Comparison of ENCODE assay signal across 25 cellular contexts in genomic region chr7:132200141-132200540, GRCh38.
"Had no signal": no experiment of that assay in that cellular context is flagged by ENCODE, and none has a peak within 500 bp of the region (broad histone marks: within the 10 kb centered on the region; RNA-seq: fewer than 3 reads in every experiment).

No MANE protein-coding gene starts in this region.

- H3K27ac Mint-ChIP-seq: immature natural killer cell; nephron; stimulated activated memory B cell treated with anti-CD40 and anti-IgM and Interleukin-4, amounts not matched to agents 10 μg/mL and 1 μg/mL and 100 μg/mL, for 72 hours had no signal

- H3K36me3 ChIP-seq: gastrocnemius medialis, left lung, pancreas, tibial nerve, upper lobe of right lung, vagina had no signal

- H3K36me3 Mint-ChIP-seq: naive B cell; stimulated activated memory B cell treated with anti-CD40 and anti-IgM and Interleukin-4, amounts not matched to agents 10 μg/mL and 1 μg/mL and 100 μg/mL, for 72 hours had no signal

- H3K27me3 ChIP-seq: esophagus muscularis mucosa, gastrocnemius medialis, left lung, pancreas, spleen, testis, tibial nerve, upper lobe of right lung, vagina had no signal

- H3K4me1 ChIP-seq: esophagus muscularis mucosa, gastrocnemius medialis, left lung, pancreas, psoas muscle, spleen, testis, tibial nerve, upper lobe of right lung, vagina had no signal

- H3K27me3 Mint-ChIP-seq: stimulated activated naive CD8-positive, alpha-beta T cell treated with anti-CD3 and anti-CD28 coated beads, Interleukin-15, amount 100 ng/mL, for 72 hours had no signal

- H3K4me3 Mint-ChIP-seq: immature natural killer cell; naive B cell; nephron; stimulated activated memory B cell treated with anti-CD40 and anti-IgM and Interleukin-4, amounts not matched to agents 10 μg/mL and 1 μg/mL and 100 μg/mL, for 72 hours; stimulated activated naive CD8-positive, alpha-beta T cell treated with anti-CD3 and anti-CD28 coated beads, Interleukin-15, amount 100 ng/mL, for 72 hours had no signal

- H3K27ac ChIP-seq: epithelial cell of prostate, esophagus muscularis mucosa, gastrocnemius medialis, left lung, pancreas, psoas muscle, spleen, testis, tibial nerve, upper lobe of right lung, vagina had no signal

- H3K4me1 Mint-ChIP-seq: immature natural killer cell; naive B cell; nephron; stimulated activated memory B cell treated with anti-CD40 and anti-IgM and Interleukin-4, amounts not matched to agents 10 μg/mL and 1 μg/mL and 100 μg/mL, for 72 hours; stimulated activated naive CD8-positive, alpha-beta T cell treated with anti-CD3 and anti-CD28 coated beads, Interleukin-15, amount 100 ng/mL, for 72 hours had no signal

- H3K9me3 Mint-ChIP-seq: immature natural killer cell; nephron; stimulated activated memory B cell treated with anti-CD40 and anti-IgM and Interleukin-4, amounts not matched to agents 10 μg/mL and 1 μg/mL and 100 μg/mL, for 72 hours; stimulated activated naive CD8-positive, alpha-beta T cell treated with anti-CD3 and anti-CD28 coated beads, Interleukin-15, amount 100 ng/mL, for 72 hours had no signal

- DNase-seq: effector memory CD4-positive, alpha-beta T cell; gastrocnemius medialis; immature natural killer cell; left lung; mesenchymal stem cell; naive B cell; occipital lobe; pancreas; psoas muscle; retina; spleen; stimulated activated CD4-positive, alpha-beta T cell treated with anti-CD3 and anti-CD28 coated beads, Interleukin-15, amount 100 ng/mL, for 24 hours; stimulated activated CD4-positive, alpha-beta T cell treated with anti-CD3 and anti-CD28 coated beads, Interleukin-1b, Interleukin-23, amount 100 ng/mL, for 48 hours; stimulated activated CD4-positive, alpha-beta T cell treated with anti-CD3 and anti-CD28 coated beads, Interleukin-4, amount 100 ng/mL, for 24 hours; stimulated activated naive CD8-positive, alpha-beta T cell treated with anti-CD3 and anti-CD28 coated beads, Interleukin-15, amount 100 ng/mL, for 72 hours; testis; upper lobe of right lung had no signal

- ATAC-seq: gastrocnemius medialis; left lung; pancreas; psoas muscle; sciatic nerve; stimulated activated memory B cell treated with anti-CD40 and anti-IgM and Interleukin-4, amounts not matched to agents 10 μg/mL and 1 μg/mL and 100 μg/mL, for 72 hours; stimulated activated naive CD8-positive, alpha-beta T cell treated with anti-CD3 and anti-CD28 coated beads, Interleukin-15, amount 100 ng/mL, for 72 hours; upper lobe of right lung had no signal

- H3K4me3 ChIP-seq: esophagus muscularis mucosa, gastrocnemius medialis, left lung, lung, pancreas, psoas muscle, spleen, testis, tibial nerve, upper lobe of right lung, vagina had no signal
